8 cellular contexts compared by ENCODE assay signal in the genomic region with DNA sequence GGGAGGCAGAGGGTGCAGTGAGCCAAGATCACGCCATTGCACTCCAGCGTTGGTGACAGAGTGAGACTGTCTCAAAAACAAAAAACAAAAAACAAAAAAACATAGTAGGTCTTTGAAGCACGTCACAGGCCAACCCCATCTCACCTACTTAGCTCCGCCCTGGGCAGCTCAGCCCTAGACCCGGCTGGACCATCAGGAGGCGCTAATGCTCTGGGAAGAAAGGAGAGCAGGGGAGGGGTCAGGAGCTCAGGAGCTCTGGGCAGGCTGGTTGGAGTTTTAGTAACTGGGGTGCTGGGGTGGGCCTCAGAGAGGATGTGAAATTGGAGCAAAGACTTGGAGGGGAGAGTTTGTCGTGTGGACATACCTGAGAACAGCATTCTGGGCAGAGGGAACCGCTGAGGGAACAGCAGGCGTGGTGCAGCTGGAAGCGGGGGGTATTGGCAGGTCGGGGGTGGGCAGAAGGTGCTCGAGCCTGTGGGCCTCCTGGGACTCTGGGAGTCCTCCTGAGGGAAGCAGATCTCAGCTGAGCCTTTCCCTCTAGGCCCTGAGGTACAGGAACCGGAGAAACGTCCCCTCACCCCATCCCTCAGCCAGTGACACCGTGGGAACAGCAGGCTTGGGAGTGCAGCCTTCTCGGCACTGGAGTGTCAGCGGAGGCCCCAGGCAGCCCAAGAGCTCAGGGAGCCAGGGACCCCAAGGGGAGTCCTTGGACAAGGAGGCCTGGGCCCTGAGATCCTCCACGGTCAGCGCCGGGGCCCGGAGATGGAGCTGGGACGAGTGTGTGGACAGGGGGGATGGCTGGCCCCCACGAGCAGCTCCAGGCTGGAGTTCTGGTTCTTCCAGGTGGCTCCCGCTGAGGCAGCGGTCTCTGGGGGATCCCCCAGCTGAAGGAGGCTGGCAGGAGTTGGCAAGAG. TPM values are rescaled to one million over a fixed set of nuclear protein-coding genes. Genes with fewer than 3 reads are reported as not detected.
DNase-seq lines count a peak whose midpoint lies in the region; TF ChIP-seq lines count a peak whose summit lies in the region.

No MANE protein-coding gene starts in this region.

- CTCF ChIA-PET in HEK293 (lab: Yijun Ruan, JAX): interaction anchor here (0.5 to 7.8 kb wide), 36 partner anchors 9 to 373 kb away, joined by 3 to 86 read pairs (median 4); partner anchors contain the start of genes CATSPERZ, CCDC88B, ESRRA and PRDX5

- peak; percentile 25 for DNase-seq in NCI-H2107 treated with DMSO at 0.1 percent for 48 hours (lab: John Stamatoyannopoulos, UW; ENCODE audit: unreplicated experiment)
- no peak for DNase-seq in NCI-H2107 (lab: John Stamatoyannopoulos, UW)
- peak; percentile 84 for DNase-seq in SK-MEL-5 (ENCODE audit: low read depth, low spot score)
- peak; percentile 82 for DNase-seq in ecto neural progenitor cell (ENCODE audit: low spot score)
- peak; percentile 44 to 45 for DNase-seq in stimulated activated CD4-positive, alpha-beta T cell treated with anti-CD3 and anti-CD28 coated beads, Interleukin-2, amount 100 ng/mL, for 48 hours
- no peak for DNase-seq in GM19240 (ENCODE audit: insufficient read length, low spot score)
- DNase-seq in effector CD8-positive, alpha-beta T cell (lab: John Stamatoyannopoulos, UW): no peak

- no peaks in the 10 kb centered on the region; the same call in 1 of the 2 replicates for H3K4me1 ChIP-seq in HEK293 (ENCODE audit: control insufficient read depth, insufficient read depth, low read length)

- no peaks in the 10 kb centered on the region for H3K9me3 ChIP-seq in HEK293 (ENCODE audit: control insufficient read depth, insufficient read depth, low read depth, low read length)

- H3K4me3 ChIP-seq in HEK293 (ENCODE audit: low read depth, low read length): no peak overlapping the region

- in situ Hi-C loops in SK-MEL-5 (cut with HindIII; ENCODE audit: low pct_unique_long_range_greater_than_20kb, low sequenced_read_pairs): no loop called here

- 0 out of 2 replicates have a peak, but pooled peaks have one; percentile 11 for TF ChIP-seq CTCF in HEK293 (tag by site-specific recombination; IDR thresholded peaks at IDR 0.05)

- peaks cover 0 to 15% of the 10 kb centered on the region in 2 experiments; a peak in 1 of 3 replicates for H3K36me3 ChIP-seq in HEK293 (ENCODE audit: control insufficient read depth in 2 of 2, insufficient read depth in 1 of 2, low read length in 2 of 2)

- H3K27ac ChIP-seq in HEK293 (ENCODE audit: extremely low read depth, low read depth, low read length): no peak overlapping the region

- POLR2A ChIA-PET in HEK293 (lab: Yijun Ruan, JAX): interaction anchor here (0.6 to 1.6 kb wide), 12 partner anchors 11 to 311 kb away, joined by 3 to 8 read pairs (median 4); partner anchors contain the start of genes ESRRA, FKBP2, NUDT22 and PRDX5

TF ChIP-seq in HEK293, 187 proteins besides CTCF, POLR2A, EP300 and RAD21 (continues in another document):
- peak; percentile 76 for TF ChIP-seq ZNF629 (tag by site-specific recombination; IDR thresholded peaks at IDR 0.05)
- TF ChIP-seq ZNF311 (tag by site-specific recombination; IDR thresholded peaks at IDR 0.05; ENCODE audit: borderline replicate concordance): no peak
- no peak for TF ChIP-seq ZNF266 (tag by site-specific recombination; IDR thresholded peaks at IDR 0.05; ENCODE audit: low read depth)
- TF ChIP-seq ZNF132 (tag by site-specific recombination; IDR thresholded peaks at IDR 0.05; ENCODE audit: borderline replicate concordance): no peak
- TF ChIP-seq ZNF544 (tag by site-specific recombination; IDR thresholded peaks at IDR 0.05): no peak
- TF ChIP-seq ZNF600 (tag by site-specific recombination; IDR thresholded peaks at IDR 0.05): no peak
- no peak for TF ChIP-seq ZSCAN23 (tag by site-specific recombination; IDR thresholded peaks at IDR 0.05)
- TF ChIP-seq ZNF571 (tag by site-specific recombination; IDR thresholded peaks at IDR 0.05): no peak
- peak; percentile 65 for TF ChIP-seq ZNF341 (tag by site-specific recombination; IDR thresholded peaks at IDR 0.05; ENCODE audit: low read depth)
- TF ChIP-seq, protein P1, sequence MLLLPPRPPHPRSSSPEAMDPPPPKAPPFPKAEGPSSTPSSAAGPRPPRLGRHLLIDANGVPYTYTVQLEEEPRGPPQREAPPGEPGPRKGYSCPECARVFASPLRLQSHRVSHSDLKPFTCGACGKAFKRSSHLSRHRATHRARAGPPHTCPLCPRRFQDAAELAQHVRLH (tag by site-specific recombination; IDR thresholded peaks at IDR 0.05): no peak
- no peak for TF ChIP-seq ZNF335 (tag by site-specific recombination; conservative IDR thresholded peaks at IDR 0.05)
- no peak for TF ChIP-seq ZSCAN30 (tag by site-specific recombination; IDR thresholded peaks at IDR 0.05)
- TF ChIP-seq SALL2 (tag by site-specific recombination; IDR thresholded peaks at IDR 0.05; ENCODE audit: borderline replicate concordance): no peak
- no peak for TF ChIP-seq YY2 (tag by site-specific recombination; IDR thresholded peaks at IDR 0.05)
- 0 out of 2 replicates have a peak, but pooled peaks have one; percentile 15 for TF ChIP-seq GLIS2 (tag by site-specific recombination; IDR thresholded peaks at IDR 0.05)
- no peak for TF ChIP-seq ZNF830 (tag by site-specific recombination; IDR thresholded peaks at IDR 0.05; ENCODE audit: low read depth)
- no peak for TF ChIP-seq ZBTB10 (tag by site-specific recombination; IDR thresholded peaks at IDR 0.05)
- no peak for TF ChIP-seq ZNF792 (tag by site-specific recombination; IDR thresholded peaks at IDR 0.05)
- peak; percentile 8 for TF ChIP-seq ZBTB26 (tag by site-specific recombination; optimal IDR thresholded peaks at IDR 0.05)
- no peak for TF ChIP-seq ZNF174 (tag by site-specific recombination; IDR thresholded peaks at IDR 0.05)
- TF ChIP-seq ZNF707 (tag by site-specific recombination; IDR thresholded peaks at IDR 0.05): no peak
- TF ChIP-seq ATF2 (tag by site-specific recombination; IDR thresholded peaks at IDR 0.05; ENCODE audit: low read depth): no peak
- no peak for TF ChIP-seq ZNF776 (tag by site-specific recombination; IDR thresholded peaks at IDR 0.05; ENCODE audit: borderline replicate concordance)

RNA-seq across cellular contexts. Expression of gene RPS6KA4, which starts 2.2 kb away (rescaled TPM):
- total RNA-seq in SK-MEL-5 (2014; rRNA removed; shearing (Covaris generic)): 40.3 and 42.0 TPM in 2 replicates
- 47.1 and 65.6 TPM in 2 replicates for polyA plus RNA-seq in SK-MEL-5 (2015; cell fraction: cytosol; rRNA removed)
- 73.6 and 90.3 TPM in 2 replicates for polyA plus RNA-seq in SK-MEL-5 (2015; cell fraction: nucleus; rRNA removed)

RNA-seq across cellular contexts. Expression of gene CCDC88B, which starts 16.8 kb away (rescaled TPM):
- 1.3 and 2.0 TPM in 2 replicates for total RNA-seq in SK-MEL-5 (2014; rRNA removed; shearing (Covaris generic))
- polyA plus RNA-seq in SK-MEL-5 (2015; cell fraction: cytosol; rRNA removed): 0.76 and 2.3 TPM in 2 replicates
- polyA plus RNA-seq in SK-MEL-5 (2015; cell fraction: nucleus; rRNA removed): 1.4 and 2.0 TPM in 2 replicates

RNA-seq across cellular contexts. Expression of gene PRDX5, which starts 38.8 kb away (rescaled TPM):
- total RNA-seq in SK-MEL-5 (2014; rRNA removed; shearing (Covaris generic)): 206 and 215 TPM in 2 replicates
- polyA plus RNA-seq in SK-MEL-5 (2015; cell fraction: cytosol; rRNA removed): 291 and 364 TPM in 2 replicates
- polyA plus RNA-seq in SK-MEL-5 (2015; cell fraction: nucleus; rRNA removed): 37.3 and 41.7 TPM in 2 replicates

RNA-seq across cellular contexts. Expression of gene TRMT112, which starts 39.4 kb away (rescaled TPM):
- 113 and 127 TPM in 2 replicates for total RNA-seq in SK-MEL-5 (2014; rRNA removed; shearing (Covaris generic))
- polyA plus RNA-seq in SK-MEL-5 (2015; cell fraction: cytosol; rRNA removed): 79.2 and 106 TPM in 2 replicates
- 18.8 and 25.1 TPM in 2 replicates for polyA plus RNA-seq in SK-MEL-5 (2015; cell fraction: nucleus; rRNA removed)

RNA-seq across cellular contexts. Expression of gene ESRRA, which starts 51.4 kb away (rescaled TPM):
- 48.4 and 56.1 TPM in 2 replicates for total RNA-seq in SK-MEL-5 (2014; rRNA removed; shearing (Covaris generic))
- 57.7 and 62.8 TPM in 2 replicates for polyA plus RNA-seq in SK-MEL-5 (2015; cell fraction: cytosol; rRNA removed)
- polyA plus RNA-seq in SK-MEL-5 (2015; cell fraction: nucleus; rRNA removed): 31.2 and 38.8 TPM in 2 replicates

Comparison
In these comparisons a context has a peak if more than half of its experiments do, and no peak if none do; other contexts are left out.
1. DNase-seq: peak in NCI-H2107 treated with DMSO at 0.1 percent for 48 hours (single experiment), SK-MEL-5 (single experiment), ecto neural progenitor cell (single experiment) and stimulated activated CD4-positive, alpha-beta T cell treated with anti-CD3 and anti-CD28 coated beads, Interleukin-2, amount 100 ng/mL, for 48 hours (2 of 2); none in NCI-H2107 (single experiment), GM19240 (single experiment) and effector CD8-positive, alpha-beta T cell (single experiment).